ENCODE assay signal across 17 cellular contexts in the genomic region with DNA sequence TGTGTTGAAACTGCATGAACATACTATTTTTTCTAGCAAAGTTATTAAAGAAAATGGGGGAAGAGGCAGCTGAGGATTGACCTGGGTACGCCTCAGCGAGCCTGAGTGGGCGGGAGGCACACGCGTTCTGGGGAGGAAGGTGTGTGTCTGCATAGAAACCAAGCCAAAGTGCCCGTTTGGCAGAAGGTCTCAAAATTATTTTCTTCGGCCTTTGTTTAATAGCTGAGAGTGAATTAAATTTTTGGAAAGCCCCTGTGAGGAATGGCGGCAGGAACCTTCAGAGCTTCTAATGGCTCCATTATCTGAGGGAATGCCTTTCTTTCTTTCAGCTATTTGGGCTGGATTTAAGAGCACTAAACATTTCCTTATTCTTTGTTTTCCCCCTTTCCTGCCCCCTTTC. TPM values are rescaled to one million over a fixed set of nuclear protein-coding genes. Genes with fewer than 3 reads are reported as not detected.
A peak's percentile ranks its signal among the peaks of the same experiment; 100 is the strongest.
DNase-seq lines count a peak whose midpoint lies in the region; ATAC-seq and TF ChIP-seq lines count a peak whose summit lies in the region.
"Had no signal": no experiment of that assay in that cellular context is flagged by ENCODE, and none has a peak within 500 bp of the region (broad histone marks: within the 10 kb centered on the region; RNA-seq: fewer than 3 reads in every experiment).

No MANE protein-coding gene starts in this region.

- no peak overlapping the region for H2AK5ac ChIP-seq in mesenchymal stem cell (ENCODE audit: low read length, severe bottlenecking)

- peak overlapping the region; percentile 68 for H2BK5ac ChIP-seq in mesenchymal stem cell (ENCODE audit: low read depth, low read length, poor library complexity, severe bottlenecking)

- no peaks in the 10 kb centered on the region for H3K9me3 Mint-ChIP-seq in WTC11
- H3K9me3 Mint-ChIP-seq in stimulated activated naive CD8-positive, alpha-beta T cell treated with anti-CD3 and anti-CD28 coated beads, Interleukin-15, amount 100 ng/mL, for 72 hours: peaks cover 0 to 3% of the 10 kb centered on the region in 2 donors

- H3K27ac ChIP-seq in HUES48 (ENCODE audit: low read depth, low read length) (peak overlapping the region; percentile 71), mesenchymal stem cell (ENCODE audit: low read length, poor library complexity, severe bottlenecking) (peak overlapping the region; percentile 89), right atrium auricular region (no peak overlapping the region)
- H3K27ac ChIP-seq: gastrocnemius medialis, psoas muscle had no signal

- no peak overlapping the region for H3K18ac ChIP-seq in mesenchymal stem cell (ENCODE audit: low read depth in 1 of 2, low read length in 2 of 2)

- peak overlapping the region; percentile 56 for H3K4me3 ChIP-seq in HUES48 (ENCODE audit: low read depth, low read length)
- H3K4me3 ChIP-seq in mesenchymal stem cell (ENCODE audit: insufficient read depth in 1 of 2, low read depth in 1 of 2, low read length in 2 of 2): no peak overlapping the region
- no peak overlapping the region for H3K4me3 ChIP-seq in right atrium auricular region
- H3K4me3 ChIP-seq: gastrocnemius medialis, psoas muscle had no signal

- WGBS in mesenchymal stem cell: 46% methylated on average over 7 of the region's 8 CpGs

- no peak overlapping the region for H2AFZ ChIP-seq in mesenchymal stem cell (ENCODE audit: low read depth, low read length)

- H3K27me3 ChIP-seq in HUES48 (ENCODE audit: control insufficient read depth, insufficient read depth, low read length) (peaks cover 89% of the 10 kb centered on the region), mesenchymal stem cell (ENCODE audit: control insufficient read depth in 1 of 2, insufficient read depth in 1 of 2, low read length in 2 of 2) (peaks cover 0 to 96% of the 10 kb centered on the region in 2 experiments), right atrium auricular region (peaks cover 75 to 88% of the 10 kb centered on the region in 2 donors)

- no peak overlapping the region for H4K8ac ChIP-seq in mesenchymal stem cell (ENCODE audit: low read length)

- peaks cover 38% of the 10 kb centered on the region for H3K36me3 ChIP-seq in HUES48 (ENCODE audit: control insufficient read depth, insufficient read depth, low read length)
- peaks cover 0 to 33% of the 10 kb centered on the region in 2 experiments for H3K36me3 ChIP-seq in mesenchymal stem cell (ENCODE audit: control insufficient read depth in 1 of 2, insufficient read depth in 2 of 2, low read depth in 1 of 2, low read length in 2 of 2)
- no peaks in the 10 kb centered on the region for H3K36me3 ChIP-seq in right atrium auricular region
- H3K36me3 ChIP-seq: gastrocnemius medialis had no signal

- no peak overlapping the region for H4K91ac ChIP-seq in mesenchymal stem cell (ENCODE audit: low read length)

- no peak overlapping the region for H2BK15ac ChIP-seq in mesenchymal stem cell (ENCODE audit: low read depth, poor library complexity, severe bottlenecking)

- peaks cover 40% of the 10 kb centered on the region for H3K36me3 Mint-ChIP-seq in WTC11

- DNase-seq in DMS79 (lab: John Stamatoyannopoulos, UW): peak; percentile 61
- no peak for DNase-seq in WTC11 (ENCODE audit: low spot score)
- no peak for DNase-seq in mesenchymal stem cell
- DNase-seq in NAMALWA (ENCODE audit: low spot score): no peak
- no peak for DNase-seq in right atrium auricular region (ENCODE audit: low spot score)
- DNase-seq in stimulated activated naive CD8-positive, alpha-beta T cell treated with anti-CD3 and anti-CD28 coated beads, Interleukin-15, amount 100 ng/mL, for 72 hours: no peak
- DNase-seq: gastrocnemius medialis; GF-D8; NCI-H1105 treated with DMSO at 0.1 percent for 48 hours; NCI-H69; psoas muscle; Right ventricle myocardium superior; stimulated activated CD8-positive, alpha-beta memory T cell treated with anti-CD3 and anti-CD28 coated beads, Interleukin-4, amount 100 ng/mL, for 48 hours had no signal

- H3K23ac ChIP-seq in mesenchymal stem cell (ENCODE audit: low read length in 2 of 2): no peak overlapping the region

- H3K27ac Mint-ChIP-seq in WTC11: peak overlapping the region; percentile 69
- no peak overlapping the region for H3K27ac Mint-ChIP-seq in stimulated activated naive CD8-positive, alpha-beta T cell treated with anti-CD3 and anti-CD28 coated beads, Interleukin-15, amount 100 ng/mL, for 72 hours

- POLR2A ChIA-PET in WTC11 (lab: Charles Lee): interaction anchor here (0.5 to 1.5 kb wide), 5 partner anchors 10 to 277 kb away, joined by 3 to 14 read pairs (median 7); a partner anchor contains a TSS

- H3K9me3 ChIP-seq in HUES48 (ENCODE audit: control insufficient read depth, insufficient read depth, low read length) (no peaks in the 10 kb centered on the region), mesenchymal stem cell (ENCODE audit: control insufficient read depth, low read length) (no peaks in the 10 kb centered on the region), right atrium auricular region (no peaks in the 10 kb centered on the region)
- H3K9me3 ChIP-seq: gastrocnemius medialis, psoas muscle had no signal

- H3K4me2 ChIP-seq in mesenchymal stem cell (ENCODE audit: low read length, poor library complexity, severe bottlenecking): peak overlapping the region; percentile 78

- no peaks in the 10 kb centered on the region for H3K79me1 ChIP-seq in mesenchymal stem cell (replicated peaks; ENCODE audit: low read length, poor library complexity, severe bottlenecking)

- no peak overlapping the region for H3K14ac ChIP-seq in mesenchymal stem cell (ENCODE audit: low read length in 2 of 2)

- peaks cover 50% of the 10 kb centered on the region for H3K4me1 ChIP-seq in HUES48 (ENCODE audit: control insufficient read depth, insufficient read depth, low read length)
- H3K4me1 ChIP-seq in mesenchymal stem cell (ENCODE audit: control insufficient read depth, insufficient read depth, low read depth, low read length): peaks cover 28% of the 10 kb centered on the region
- H3K4me1 ChIP-seq in right atrium auricular region: peaks cover 0 to 38% of the 10 kb centered on the region in 2 donors
- H3K4me1 ChIP-seq: gastrocnemius medialis had no signal

- no peak overlapping the region for H2BK120ac ChIP-seq in mesenchymal stem cell (ENCODE audit: low read depth, low read length)

- H3K9ac ChIP-seq in HUES48 (ENCODE audit: low read depth, low read length) (no peak overlapping the region), mesenchymal stem cell (ENCODE audit: low read length) (no peak overlapping the region)

- H3K4me1 Mint-ChIP-seq in WTC11: peaks cover 53% of the 10 kb centered on the region
- H3K4me1 Mint-ChIP-seq in stimulated activated naive CD8-positive, alpha-beta T cell treated with anti-CD3 and anti-CD28 coated beads, Interleukin-15, amount 100 ng/mL, for 72 hours: peaks cover 79% of the 10 kb centered on the region

- no peak for ATAC-seq in WTC11
- no peak for ATAC-seq in stimulated activated naive CD8-positive, alpha-beta T cell treated with anti-CD3 and anti-CD28 coated beads, Interleukin-15, amount 100 ng/mL, for 72 hours
- no peak for ATAC-seq in HG02938 (IDR thresholded peaks at IDR 0.05; ENCODE audit: unreplicated experiment)
- ATAC-seq: gastrocnemius medialis, psoas muscle had no signal

- TF ChIP-seq CTCF in WTC11 (IDR thresholded peaks at IDR 0.05) (no peak), right atrium auricular region (IDR thresholded peaks at IDR 0.05) (no peak)

- H3K27me3 Mint-ChIP-seq in WTC11 (ENCODE audit: low read depth): peaks cover 50% of the 10 kb centered on the region
- H3K27me3 Mint-ChIP-seq in stimulated activated naive CD8-positive, alpha-beta T cell treated with anti-CD3 and anti-CD28 coated beads, Interleukin-15, amount 100 ng/mL, for 72 hours: peaks cover 93% of the 10 kb centered on the region

- peak overlapping the region; percentile 77 for H3K4me3 Mint-ChIP-seq in WTC11
- H3K4me3 Mint-ChIP-seq in stimulated activated naive CD8-positive, alpha-beta T cell treated with anti-CD3 and anti-CD28 coated beads, Interleukin-15, amount 100 ng/mL, for 72 hours: no peak overlapping the region

- CTCF ChIA-PET in WTC11 (lab: Charles Lee): interaction anchor here (0.5 to 1.7 kb wide), 9 partner anchors 10 to 586 kb away, joined by 3 to 10 read pairs (median 5); no protein-coding TSS in a partner anchor

- H3K4ac ChIP-seq in mesenchymal stem cell (ENCODE audit: low read depth in 1 of 2, low read length in 2 of 2): no peak overlapping the region

- H2BK12ac ChIP-seq in mesenchymal stem cell (ENCODE audit: low read length in 2 of 2): no peak overlapping the region

TF ChIP-seq in WTC11, 78 proteins besides CTCF, POLR2A, EP300 and RAD21 (continues in another document):
- TF ChIP-seq, protein P1, sequence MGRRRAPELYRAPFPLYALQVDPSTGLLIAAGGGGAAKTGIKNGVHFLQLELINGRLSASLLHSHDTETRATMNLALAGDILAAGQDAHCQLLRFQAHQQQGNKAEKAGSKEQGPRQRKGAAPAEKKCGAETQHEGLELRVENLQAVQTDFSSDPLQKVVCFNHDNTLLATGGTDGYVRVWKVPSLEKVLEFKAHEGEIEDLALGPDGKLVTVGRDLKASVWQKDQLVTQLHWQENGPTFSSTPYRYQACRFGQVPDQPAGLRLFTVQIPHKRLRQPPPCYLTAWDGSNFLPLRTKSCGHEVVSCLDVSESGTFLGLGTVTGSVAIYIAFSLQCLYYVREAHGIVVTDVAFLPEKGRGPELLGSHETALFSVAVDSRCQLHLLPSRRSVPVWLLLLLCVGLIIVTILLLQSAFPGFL (CRISPR knock-in tag; IDR thresholded peaks at IDR 0.05; ENCODE audit: borderline replicate concordance): no peak

RNA-seq across cellular contexts. Expression of a gene that starts 5.2 kb away (rescaled TPM):
- total RNA-seq in WTC11 (2021): 344 to 379 TPM (median 376 TPM) in 3 replicates
- not detected for polyA plus RNA-seq in mesenchymal stem cell (2013, experiment 1 of 2)
- not detected for polyA plus RNA-seq in mesenchymal stem cell (2013, experiment 2 of 2)
- under 1 TPM in 1 of 2 donors, not detected in 1; 0.08 TPM for total RNA-seq in right atrium auricular region
- total RNA-seq: activated CD8-positive, alpha-beta memory T cell treated with anti-CD3 and anti-CD28 coated beads for 36 hours; gastrocnemius medialis; psoas muscle; Right ventricle myocardium superior; ureter had no signal

RNA-seq across cellular contexts. Expression of a gene that starts 15.2 kb away (rescaled TPM):
- total RNA-seq in WTC11 (2021): 46.4 to 51.6 TPM (median 51.1 TPM) in 3 replicates
- polyA plus RNA-seq in mesenchymal stem cell (2013, experiment 1 of 2): not detected
- polyA plus RNA-seq in mesenchymal stem cell (2013, experiment 2 of 2): not detected
- not detected for total RNA-seq in right atrium auricular region
- total RNA-seq: activated CD8-positive, alpha-beta memory T cell treated with anti-CD3 and anti-CD28 coated beads for 36 hours; gastrocnemius medialis; psoas muscle; Right ventricle myocardium superior; ureter had no signal
- polyA plus RNA-seq: psoas muscle had no signal

Comparison
In these comparisons a context has a peak if more than half of its experiments do, and no peak if none do; other contexts are left out.
1. H3K27ac ChIP-seq: peak in HUES48 (single experiment) and mesenchymal stem cell (single experiment); none in right atrium auricular region (0 of 2).
2. RNA of a gene that starts 5.2 kb away (total RNA-seq): 344 to 379 TPM in WTC11; 0.08 TPM in right atrium auricular region; every median in the first group is over 100 times any median in the second.
3. RNA of a gene that starts 15.2 kb away (total RNA-seq): 46.4 to 51.6 TPM in WTC11; not detected in right atrium auricular region; every median in the first group is over 10 times any median in the second.